In the genomic region with DNA sequence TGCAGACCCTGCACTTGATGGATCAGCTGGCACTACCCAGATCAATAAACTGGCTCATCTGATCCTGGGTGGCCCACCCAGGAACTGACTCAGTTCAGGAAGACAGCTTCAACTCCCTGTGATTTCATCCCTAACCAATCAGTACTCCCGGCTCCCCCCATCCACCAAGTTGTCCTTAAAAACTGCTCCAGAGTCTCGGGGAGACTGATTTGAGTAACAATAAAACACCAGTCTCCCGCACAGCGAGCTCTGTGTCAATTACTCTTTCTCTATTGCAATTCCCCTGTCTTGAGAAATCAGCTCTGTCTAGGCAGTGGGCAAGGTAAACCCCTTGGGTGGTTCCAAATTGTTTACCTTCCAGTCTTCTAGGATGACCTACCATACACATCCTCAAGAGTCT, we compare ENCODE assay signal across 29 cellular contexts.
"Had no signal": no experiment of that assay in that cellular context is flagged by ENCODE, and none has a peak within 500 bp of the region (broad histone marks: within the 10 kb centered on the region; RNA-seq: fewer than 3 reads in every experiment).

No MANE protein-coding gene starts in this region.

- H2AFZ ChIP-seq: neural progenitor cell, parathyroid adenoma had no signal

- H3K4me2 ChIP-seq: neural progenitor cell had no signal

- H3K27me3 Mint-ChIP-seq: progenitor cell of endocrine pancreas; stimulated activated naive CD8-positive, alpha-beta T cell treated with anti-CD3 and anti-CD28 coated beads, Interleukin-15, Interleukin-2, amounts not matched to agents 100 ng/mL and 50 ng/mL, for 24 hours had no signal

- H3K4me1 ChIP-seq: parathyroid adenoma, psoas muscle, sigmoid colon, stomach, thyroid gland, tibial nerve, upper lobe of left lung, uterus had no signal

- H3K27ac ChIP-seq: neural progenitor cell, ovary, parathyroid adenoma, psoas muscle, right lobe of liver, sigmoid colon, stomach, thoracic aorta, thyroid gland, tibial nerve, upper lobe of left lung, uterus had no signal

- H3K27ac Mint-ChIP-seq: naive thymus-derived CD4-positive, alpha-beta T cell; natural killer cell; nephron; neural progenitor cell; progenitor cell of endocrine pancreas; stimulated activated effector memory CD8-positive, alpha-beta T cell treated with anti-CD3 and anti-CD28 coated beads, Interleukin-12 subunit alpha, Interleukin-12 subunit beta, amount 100 ng/mL, for 72 hours; stimulated activated naive B cell treated with anti-CD40 and anti-IgM and Interleukin-4, amounts not matched to agents 10 μg/mL and 1 μg/mL and 100 μg/mL, for 72 hours; stimulated activated naive CD8-positive, alpha-beta T cell treated with anti-CD3 and anti-CD28 coated beads, Interleukin-15, Interleukin-2, amounts not matched to agents 100 ng/mL and 50 ng/mL, for 24 hours had no signal

- H3K9me3 Mint-ChIP-seq: natural killer cell; nephron; neural progenitor cell; stimulated activated effector memory CD8-positive, alpha-beta T cell treated with anti-CD3 and anti-CD28 coated beads, Interleukin-12 subunit alpha, Interleukin-12 subunit beta, amount 100 ng/mL, for 72 hours; stimulated activated naive CD8-positive, alpha-beta T cell treated with anti-CD3 and anti-CD28 coated beads, Interleukin-15, Interleukin-2, amounts not matched to agents 100 ng/mL and 50 ng/mL, for 24 hours had no signal

- FAIRE-seq: small intestine had no signal

- H3K4me3 Mint-ChIP-seq: naive thymus-derived CD4-positive, alpha-beta T cell; natural killer cell; nephron; neural progenitor cell; stimulated activated effector memory CD8-positive, alpha-beta T cell treated with anti-CD3 and anti-CD28 coated beads, Interleukin-12 subunit alpha, Interleukin-12 subunit beta, amount 100 ng/mL, for 72 hours; stimulated activated naive B cell treated with anti-CD40 and anti-IgM and Interleukin-4, amounts not matched to agents 10 μg/mL and 1 μg/mL and 100 μg/mL, for 72 hours; stimulated activated naive CD8-positive, alpha-beta T cell treated with anti-CD3 and anti-CD28 coated beads, Interleukin-15, Interleukin-2, amounts not matched to agents 100 ng/mL and 50 ng/mL, for 24 hours had no signal

- DNase-seq: naive thymus-derived CD4-positive, alpha-beta T cell; natural killer cell; occipital lobe; ovary; posterior cingulate gyrus; psoas muscle; right cardiac atrium; right lobe of liver; sigmoid colon; small intestine; stimulated activated CD4-positive, alpha-beta T cell treated with anti-CD3 and anti-CD28 coated beads, Interleukin-15, amount 100 ng/mL, for 24 hours; stimulated activated CD4-positive, alpha-beta T cell treated with anti-CD3 and anti-CD28 coated beads, Interleukin-2, amount 100 ng/mL, for 24 hours; stimulated activated CD4-positive, alpha-beta T cell treated with anti-CD3 and anti-CD28 coated beads, Interleukin-2, amount 100 ng/mL, for 48 hours; stimulated activated CD4-positive, alpha-beta T cell treated with anti-CD3 and anti-CD28 coated beads, Interleukin-4, amount 100 ng/mL, for 24 hours; stimulated activated naive B cell treated with anti-CD40 and anti-IgM and Interleukin-4, amounts not matched to agents 10 μg/mL and 1 μg/mL and 100 μg/mL, for 72 hours; stimulated activated naive CD4-positive, alpha-beta T cell treated with Interleukin-2 at 50 U/mL for 16 hours; stomach; thyroid gland; trophoblast cell; upper lobe of left lung; uterus had no signal

- H3K36me3 Mint-ChIP-seq: natural killer cell; neural progenitor cell; stimulated activated effector memory CD8-positive, alpha-beta T cell treated with anti-CD3 and anti-CD28 coated beads, Interleukin-12 subunit alpha, Interleukin-12 subunit beta, amount 100 ng/mL, for 72 hours; stimulated activated naive B cell treated with anti-CD40 and anti-IgM and Interleukin-4, amounts not matched to agents 10 μg/mL and 1 μg/mL and 100 μg/mL, for 72 hours had no signal

- H3K9ac ChIP-seq: neural progenitor cell, parathyroid adenoma had no signal

- H3K36me3 ChIP-seq: neural progenitor cell, ovary, right lobe of liver, sigmoid colon, stomach, thoracic aorta, thyroid gland, tibial nerve, upper lobe of left lung, uterus had no signal

- H3K4me3 ChIP-seq: neural progenitor cell, ovary, psoas muscle, right lobe of liver, sigmoid colon, stomach, thoracic aorta, thyroid gland, tibial nerve, upper lobe of left lung, uterus had no signal

- H3K9me3 ChIP-seq: ovary, psoas muscle, right lobe of liver, sigmoid colon, stomach, thoracic aorta, thyroid gland, tibial nerve, upper lobe of left lung, uterus had no signal

- H3K79me2 ChIP-seq: parathyroid adenoma had no signal

- H3K4me1 Mint-ChIP-seq: nephron; neural progenitor cell; stimulated activated effector memory CD8-positive, alpha-beta T cell treated with anti-CD3 and anti-CD28 coated beads, Interleukin-12 subunit alpha, Interleukin-12 subunit beta, amount 100 ng/mL, for 72 hours had no signal

- H3K27me3 ChIP-seq: neural progenitor cell, ovary, right lobe of liver, sigmoid colon, stomach, thyroid gland, tibial nerve, upper lobe of left lung, uterus had no signal

- ATAC-seq: naive thymus-derived CD4-positive, alpha-beta T cell; natural killer cell; psoas muscle; right cardiac atrium; right lobe of liver; stimulated activated effector memory CD8-positive, alpha-beta T cell treated with anti-CD3 and anti-CD28 coated beads, Interleukin-12 subunit alpha, Interleukin-12 subunit beta, amount 100 ng/mL, for 72 hours; stimulated activated naive B cell treated with anti-CD40 and anti-IgM and Interleukin-4, amounts not matched to agents 10 μg/mL and 1 μg/mL and 100 μg/mL, for 72 hours had no signal
